In genomic region chr17:18157354-18157985, GRCh38 we compare ENCODE assay signal across 11 cellular contexts. TPM values are rescaled to one million over a fixed set of nuclear protein-coding genes. Genes with fewer than 3 reads are reported as not detected.
DNase-seq lines count a peak whose midpoint lies in the region; ATAC-seq and TF ChIP-seq lines count a peak whose summit lies in the region.
"Had no signal": no experiment of that assay in that cellular context is flagged by ENCODE, and none has a peak within 500 bp of the region (broad histone marks: within the 10 kb centered on the region; RNA-seq: fewer than 3 reads in every experiment).

No MANE protein-coding gene starts in this region.

- no peak overlapping the region for H3K23ac ChIP-seq in mesenchymal stem cell (ENCODE audit: low read length in 2 of 2)

- H4K91ac ChIP-seq in mesenchymal stem cell (ENCODE audit: low read length) = no peak overlapping the region

- H3K4me1 ChIP-seq in CD4-positive, CD25-positive, alpha-beta regulatory T cell (ENCODE audit: control insufficient read depth, insufficient read depth, low read length, poor library complexity, severe bottlenecking) = peaks cover 14% of the 10 kb centered on the region
- H3K4me1 ChIP-seq in GM23338 (ENCODE audit: insufficient read depth) = peaks cover 13% of the 10 kb centered on the region; the same call in 1 of the 2 replicates
- H3K4me1 ChIP-seq in ascending aorta = peaks cover 0 to 11% of the 10 kb centered on the region in 2 donors
- H3K4me1 ChIP-seq in mesenchymal stem cell (ENCODE audit: control insufficient read depth, insufficient read depth, low read depth, low read length) = peaks cover 20% of the 10 kb centered on the region

- peak overlapping the region in 2 of 4 donors; percentile 10 to 88 for H3K4me3 Mint-ChIP-seq in CD4-positive, CD25-positive, alpha-beta regulatory T cell
- H3K4me3 Mint-ChIP-seq in GM23338 (peak overlapping the region; percentile 87; the same call in 2 of the 3 replicates), nephron progenitor cell (peak overlapping the region; percentile 84)

- no peaks in the 10 kb centered on the region for H3K27me3 Mint-ChIP-seq in CD4-positive, CD25-positive, alpha-beta regulatory T cell
- H3K27me3 Mint-ChIP-seq in GM23338 (ENCODE audit: insufficient read depth, low read depth, poor library complexity) (peaks cover 14% of the 10 kb centered on the region), nephron progenitor cell (ENCODE audit: low read depth, poor library complexity) (peaks cover 2% of the 10 kb centered on the region)

- H3K27me3 ChIP-seq in CD4-positive, CD25-positive, alpha-beta regulatory T cell (ENCODE audit: control insufficient read depth, insufficient read depth, low read length) = no peaks in the 10 kb centered on the region
- H3K27me3 ChIP-seq in GM23338 (ENCODE audit: insufficient read depth) = no peaks in the 10 kb centered on the region
- H3K27me3 ChIP-seq in ascending aorta = no peaks in the 10 kb centered on the region
- no peaks in the 10 kb centered on the region for H3K27me3 ChIP-seq in mesenchymal stem cell (ENCODE audit: control insufficient read depth in 1 of 2, insufficient read depth in 1 of 2, low read length in 2 of 2)

- DNase-seq in CD4-positive, CD25-positive, alpha-beta regulatory T cell = no peak
- DNase-seq in GM23338 (ENCODE audit: low spot score) (no peak), ascending aorta (ENCODE audit: low spot score in 2 of 2) (no peak), nephron progenitor cell (no peak), GM19238 (ENCODE audit: insufficient read length, low spot score) (no peak), mesenchymal stem cell (no peak)
- DNase-seq: KG1, WERI-Rb-1 had no signal

- H3K9me2 ChIP-seq in GM23338 (ENCODE audit: insufficient read depth) = no peaks in the 10 kb centered on the region

- no peak overlapping the region for H3K14ac ChIP-seq in mesenchymal stem cell (ENCODE audit: low read length in 2 of 2)

- no peak overlapping the region for H3K9ac ChIP-seq in mesenchymal stem cell (ENCODE audit: low read length)

- H2BK120ac ChIP-seq in mesenchymal stem cell (ENCODE audit: low read depth, low read length) = no peak overlapping the region

- no peaks in the 10 kb centered on the region for H3K9me3 Mint-ChIP-seq in CD4-positive, CD25-positive, alpha-beta regulatory T cell
- no peaks in the 10 kb centered on the region; the same call in 2 of the 3 replicates for H3K9me3 Mint-ChIP-seq in GM23338
- H3K9me3 Mint-ChIP-seq in nephron progenitor cell = no peaks in the 10 kb centered on the region

- no peak overlapping the region for H2BK12ac ChIP-seq in mesenchymal stem cell (ENCODE audit: low read length in 2 of 2)

- peaks cover 0 to 31% (median 11%) of the 10 kb centered on the region in 4 donors for H3K4me1 Mint-ChIP-seq in CD4-positive, CD25-positive, alpha-beta regulatory T cell
- H3K4me1 Mint-ChIP-seq in GM23338 (peaks cover 16% of the 10 kb centered on the region), nephron progenitor cell (peaks cover 68% of the 10 kb centered on the region)

- H3K79me2 ChIP-seq in GM23338 (replicated peaks; ENCODE audit: insufficient read depth) = no peaks in the 10 kb centered on the region; the same call in 1 of the 2 replicates

- no peak overlapping the region for H2AK5ac ChIP-seq in mesenchymal stem cell (ENCODE audit: low read length, severe bottlenecking)

- H3K36me3 Mint-ChIP-seq in CD4-positive, CD25-positive, alpha-beta regulatory T cell = no peaks in the 10 kb centered on the region
- no peaks in the 10 kb centered on the region; the same call in 2 of the 3 replicates for H3K36me3 Mint-ChIP-seq in GM23338 (ENCODE audit: low read depth)
- no peaks in the 10 kb centered on the region for H3K36me3 Mint-ChIP-seq in nephron progenitor cell (ENCODE audit: low read depth)

- H4K20me1 ChIP-seq in GM23338 (replicated peaks; ENCODE audit: insufficient read depth) = no peaks in the 10 kb centered on the region

- no peak overlapping the region for H3K18ac ChIP-seq in mesenchymal stem cell (ENCODE audit: low read depth in 1 of 2, low read length in 2 of 2)

- 0 out of 2 replicates have a peak, but pooled peaks cover 3% of the 10 kb centered on the region for H3F3A ChIP-seq in GM23338 (replicated peaks; ENCODE audit: low read depth)

- H2AFZ ChIP-seq in GM23338 (peak overlapping the region; percentile 74; the same call in 1 of the 2 replicates), mesenchymal stem cell (ENCODE audit: low read depth, low read length) (no peak overlapping the region)

- H3K4ac ChIP-seq in mesenchymal stem cell (ENCODE audit: low read depth in 1 of 2, low read length in 2 of 2) = no peak overlapping the region

- H4K8ac ChIP-seq in mesenchymal stem cell (ENCODE audit: low read length) = no peak overlapping the region

- H2BK5ac ChIP-seq in mesenchymal stem cell (ENCODE audit: low read depth, low read length, poor library complexity, severe bottlenecking) = no peak overlapping the region

- H3K4me3 ChIP-seq in CD4-positive, CD25-positive, alpha-beta regulatory T cell (ENCODE audit: low read depth, low read length) = no peak overlapping the region
- peak overlapping the region; percentile 60; the same call in 1 of the 2 replicates for H3K4me3 ChIP-seq in GM23338
- H3K4me3 ChIP-seq in ascending aorta = peak overlapping the region; percentile 49 to 61
- no peak overlapping the region for H3K4me3 ChIP-seq in mesenchymal stem cell (ENCODE audit: insufficient read depth in 1 of 2, low read depth in 1 of 2, low read length in 2 of 2)

- H3K4me2 ChIP-seq in GM23338 (peak overlapping the region; percentile 66), mesenchymal stem cell (ENCODE audit: low read length, poor library complexity, severe bottlenecking) (no peak overlapping the region)

- no peak for ATAC-seq in CD4-positive, CD25-positive, alpha-beta regulatory T cell (ENCODE audit: low read depth in 2 of 2)
- peak; percentile 7 for ATAC-seq in GM23338
- ATAC-seq in HG03175 (IDR thresholded peaks at IDR 0.05; ENCODE audit: unreplicated experiment) = no peak
- no peak for ATAC-seq in GM19452 (IDR thresholded peaks at IDR 0.05; ENCODE audit: unreplicated experiment)

- H3K9me3 ChIP-seq in CD4-positive, CD25-positive, alpha-beta regulatory T cell (ENCODE audit: control insufficient read depth in 2 of 2, low read length in 2 of 2) = no peaks in the 10 kb centered on the region
- H3K9me3 ChIP-seq in ascending aorta (no peaks in the 10 kb centered on the region), mesenchymal stem cell (ENCODE audit: control insufficient read depth, low read length) (no peaks in the 10 kb centered on the region)

- H2BK15ac ChIP-seq in mesenchymal stem cell (ENCODE audit: low read depth, poor library complexity, severe bottlenecking) = no peak overlapping the region

- peaks cover 2% of the 10 kb centered on the region for H3K79me1 ChIP-seq in mesenchymal stem cell (replicated peaks; ENCODE audit: low read length, poor library complexity, severe bottlenecking)

- H3K27ac Mint-ChIP-seq in CD4-positive, CD25-positive, alpha-beta regulatory T cell = peak overlapping the region in 1 of 3 donors; percentile 91
- H3K27ac Mint-ChIP-seq in GM23338 (peak overlapping the region; percentile 86; the same call in 1 of the 2 replicates), nephron progenitor cell (no peak overlapping the region)

- intact Hi-C loops in ascending aorta (cut with DNase I) = no loop called here

- H3K36me3 ChIP-seq in CD4-positive, CD25-positive, alpha-beta regulatory T cell (ENCODE audit: control insufficient read depth, insufficient read depth, low read length) = no peaks in the 10 kb centered on the region
- no peaks in the 10 kb centered on the region for H3K36me3 ChIP-seq in GM23338 (ENCODE audit: insufficient read depth)
- H3K36me3 ChIP-seq in ascending aorta = no peaks in the 10 kb centered on the region
- no peaks in the 10 kb centered on the region for H3K36me3 ChIP-seq in mesenchymal stem cell (ENCODE audit: control insufficient read depth in 1 of 2, insufficient read depth in 2 of 2, low read depth in 1 of 2, low read length in 2 of 2)
- H3K36me3 ChIP-seq: WERI-Rb-1 had no signal

- 67% methylated on average over 22 of the region's 22 CpGs for WGBS in mesenchymal stem cell

- H3K27ac ChIP-seq in CD4-positive, CD25-positive, alpha-beta regulatory T cell (ENCODE audit: insufficient read depth, low read length, poor library complexity, severe bottlenecking) = peak overlapping the region; percentile 38
- no peak overlapping the region; the same call in none of the 2 replicates for H3K27ac ChIP-seq in GM23338 (ENCODE audit: low read depth)
- H3K27ac ChIP-seq in ascending aorta = peak overlapping the region; percentile 64 to 65
- H3K27ac ChIP-seq in mesenchymal stem cell (ENCODE audit: low read length, poor library complexity, severe bottlenecking) = no peak overlapping the region
- H3K27ac ChIP-seq: epithelial cell of prostate, WERI-Rb-1 had no signal

- no peak for TF ChIP-seq CTCF in GM23338 (conservative IDR thresholded peaks at IDR 0.05; ENCODE audit: low read depth in 2 of 2)
- TF ChIP-seq CTCF in ascending aorta (IDR thresholded peaks at IDR 0.05) = no peak
- no peak for TF ChIP-seq CTCF in nephron progenitor cell (IDR thresholded peaks at IDR 0.05)

TF ChIP-seq in GM23338, 12 proteins besides CTCF, POLR2A, EP300 and RAD21 (continues in another document):
- TF ChIP-seq ZNF114 (CRISPR knock-in tag; IDR thresholded peaks at IDR 0.05) (no peak), EZH2 (IDR thresholded peaks at IDR 0.05; ENCODE audit: low read depth, unreplicated experiment) (no peak), EZH2phosphoT487 (IDR thresholded peaks at IDR 0.05; ENCODE audit: unreplicated experiment) (no peak), NANOG (IDR thresholded peaks at IDR 0.05; ENCODE audit: borderline replicate concordance) (no peak)

RNA-seq across cellular contexts. Expression of gene ALKBH5, which starts 26.2 kb away (rescaled TPM):
- total RNA-seq in CD4-positive, CD25-positive, alpha-beta regulatory T cell = 118 TPM
- polyA plus RNA-seq in CD4-positive, CD25-positive, alpha-beta regulatory T cell = 100 to 1,000 TPM; 102 to 123 (median 115) TPM
- total RNA-seq in GM23338 (2014; rRNA removed; shearing (Covaris generic)) = 103 and 117 TPM in 2 replicates
- 32.2 TPM in 2 replicates for polyA plus RNA-seq in GM23338 (2016; fragmentation: Nextera tagmentation; extraction: Ambion mirVana)
- 73.4 TPM for total RNA-seq in ascending aorta
- 51.3 TPM for polyA plus RNA-seq in mesenchymal stem cell (2013, experiment 1 of 2)
- polyA plus RNA-seq in mesenchymal stem cell (2013, experiment 2 of 2) = 51.2 TPM

RNA-seq across cellular contexts. Expression of gene MYO15A, which starts 48.9 kb away (rescaled TPM):
- 0.81 TPM for total RNA-seq in CD4-positive, CD25-positive, alpha-beta regulatory T cell
- polyA plus RNA-seq in CD4-positive, CD25-positive, alpha-beta regulatory T cell = under 1 TPM in 3 of 4 donors, not detected in 1; 0.19 to 0.35 (median 0.25) TPM
- 1.0 and 1.3 TPM in 2 replicates for total RNA-seq in GM23338 (2014; rRNA removed; shearing (Covaris generic))
- polyA plus RNA-seq in GM23338 (2016; fragmentation: Nextera tagmentation; extraction: Ambion mirVana) = 1.1 and 2.2 TPM in 2 replicates
- total RNA-seq in ascending aorta = 2.0 TPM
- polyA plus RNA-seq in mesenchymal stem cell (2013, experiment 1 of 2) = 0.29 TPM
- 0.22 TPM for polyA plus RNA-seq in mesenchymal stem cell (2013, experiment 2 of 2)

Comparison
In these comparisons a context has a peak if more than half of its experiments do, and no peak if none do; other contexts are left out.
1. H3K27ac ChIP-seq: peak in CD4-positive, CD25-positive, alpha-beta regulatory T cell (single experiment) and ascending aorta (2 of 2); none in GM23338 (single experiment) and mesenchymal stem cell (single experiment).
2. H3K4me3 ChIP-seq: peak in GM23338 (single experiment) and ascending aorta (2 of 2); none in CD4-positive, CD25-positive, alpha-beta regulatory T cell (single experiment) and mesenchymal stem cell (0 of 2).